ENCODE assay signal across 1 cellular context in the genomic region with DNA sequence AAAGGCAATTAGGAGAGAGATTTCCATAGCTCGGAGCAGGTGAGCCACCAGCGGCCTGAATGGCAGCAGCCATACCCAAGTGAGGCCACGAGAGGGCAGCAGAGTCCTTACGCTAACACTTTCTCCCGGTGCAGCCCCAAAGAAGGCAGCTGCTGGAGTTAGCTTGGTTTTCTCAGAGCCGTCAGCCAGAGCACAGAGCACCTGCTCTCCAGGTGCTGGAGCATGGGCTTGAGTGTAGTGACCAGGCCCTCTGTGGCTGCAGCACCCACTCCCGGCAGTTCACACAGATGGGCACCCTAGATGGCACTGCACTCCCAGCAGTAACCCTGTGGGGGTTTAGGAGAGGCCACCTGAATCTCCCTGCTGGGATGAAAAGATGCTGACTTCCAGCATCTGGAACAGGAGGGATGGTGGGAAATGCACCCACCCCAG.
TF ChIP-seq lines count a peak whose summit lies in the region.

No MANE protein-coding gene starts in this region.

TF ChIP-seq in A549, 52 proteins besides CTCF, POLR2A, EP300 and RAD21 (continued from another document):
- no peak for TF ChIP-seq RCOR1 (IDR thresholded peaks at IDR 0.05; ENCODE audit: low read depth, low read length)
- TF ChIP-seq ZFP36 (IDR thresholded peaks at IDR 0.05; ENCODE audit: borderline replicate concordance, partially characterized antibody): no peak
- peak; percentile 100 for TF ChIP-seq SMC3 (IDR thresholded peaks at IDR 0.05)
- peak; percentile 26 for TF ChIP-seq MAFK (IDR thresholded peaks at IDR 0.05; ENCODE audit: partially characterized antibody)
- no peak for TF ChIP-seq JUN (IDR thresholded peaks at IDR 0.05)
- TF ChIP-seq, protein P1, sequence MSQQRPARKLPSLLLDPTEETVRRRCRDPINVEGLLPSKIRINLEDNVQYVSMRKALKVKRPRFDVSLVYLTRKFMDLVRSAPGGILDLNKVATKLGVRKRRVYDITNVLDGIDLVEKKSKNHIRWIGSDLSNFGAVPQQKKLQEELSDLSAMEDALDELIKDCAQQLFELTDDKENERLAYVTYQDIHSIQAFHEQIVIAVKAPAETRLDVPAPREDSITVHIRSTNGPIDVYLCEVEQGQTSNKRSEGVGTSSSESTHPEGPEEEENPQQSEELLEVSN (IDR thresholded peaks at IDR 0.05; ENCODE audit: borderline replicate concordance, low read depth): 0 out of 2 replicates have a peak, but pooled peaks have one; percentile 21
- no peak for TF ChIP-seq CHD4 (IDR thresholded peaks at IDR 0.05; ENCODE audit: borderline replicate concordance)
